ENCODE assay signal across 13 cellular contexts in genomic region chr18:21747764-21748693, GRCh38. TPM values are rescaled to one million over a fixed set of nuclear protein-coding genes. Genes with fewer than 3 reads are reported as not detected.
A peak's percentile ranks its signal among the peaks of the same experiment; 100 is the strongest.
DNase-seq lines count a peak whose midpoint lies in the region; ATAC-seq and TF ChIP-seq lines count a peak whose summit lies in the region.
"Had no signal": no experiment of that assay in that cellular context is flagged by ENCODE, and none has a peak within 500 bp of the region (broad histone marks: within the 10 kb centered on the region; RNA-seq: fewer than 3 reads in every experiment).

No MANE protein-coding gene starts in this region.

- no peak overlapping the region for H3K27ac ChIP-seq in BLaER1
- no peak overlapping the region for H3K27ac ChIP-seq in DND-41 (ENCODE audit: low read length)
- H3K27ac ChIP-seq in OCI-LY7 (ENCODE audit: low read depth, low read length, poor library complexity, severe bottlenecking): peak overlapping the region; percentile 61
- no peak overlapping the region for H3K27ac ChIP-seq in endodermal cell (ENCODE audit: low read depth, low read length)

- intact Hi-C loops in OCI-LY7 (cut with micrococcal nuclease; ENCODE audit: unreplicated experiment): no loop called here

- H3K4me3 Mint-ChIP-seq in endodermal cell: no peak overlapping the region

- H3K4me2 ChIP-seq in BLaER1 (peak overlapping the region; percentile 21; the same call in 1 of the 2 replicates), DND-41 (ENCODE audit: insufficient read depth, low read length) (peak overlapping the region; percentile 16; the same call in 1 of the 2 replicates), OCI-LY7 (ENCODE audit: low read length) (peak overlapping the region; percentile 64)

- CTCF ChIA-PET in OCI-LY7 (lab: Charles Lee; ENCODE audit: unreplicated experiment): interaction anchor here (0.9 kb wide), 1 partner anchor 63 kb away, joined by 3 read pairs; no protein-coding TSS in a partner anchor

- H3K9me3 ChIP-seq in BLaER1: no peaks in the 10 kb centered on the region
- H3K9me3 ChIP-seq in DND-41 (ENCODE audit: insufficient read depth, low read length, severe bottlenecking): no peaks in the 10 kb centered on the region
- no peaks in the 10 kb centered on the region for H3K9me3 ChIP-seq in OCI-LY7 (ENCODE audit: low read length)
- no peaks in the 10 kb centered on the region for H3K9me3 ChIP-seq in endodermal cell (ENCODE audit: control insufficient read depth, low read length)

- H3K36me3 ChIP-seq in BLaER1 (peaks cover 8% of the 10 kb centered on the region; the same call in 1 of the 2 replicates), DND-41 (ENCODE audit: insufficient read depth, low read length) (no peaks in the 10 kb centered on the region), OCI-LY7 (ENCODE audit: insufficient read depth, low read length) (peaks cover 6% of the 10 kb centered on the region), endodermal cell (ENCODE audit: control insufficient read depth, insufficient read depth, low read length) (no peaks in the 10 kb centered on the region)

- H3K9ac ChIP-seq in BLaER1: no peak overlapping the region
- no peak overlapping the region for H3K9ac ChIP-seq in DND-41 (ENCODE audit: low read depth, low read length)
- no peak overlapping the region for H3K9ac ChIP-seq in endodermal cell (ENCODE audit: extremely low read depth, low read length, poor library complexity, severe bottlenecking)

- no TSS peak for BruUV-seq in OCI-LY7 (replicated peaks; lab: Mats Ljungman, UMichigan)

- peaks cover 94% of the 10 kb centered on the region for H4K20me1 ChIP-seq in BLaER1
- H4K20me1 ChIP-seq in DND-41 (ENCODE audit: insufficient read depth, low read length): peaks cover 30% of the 10 kb centered on the region; the same call in 1 of the 2 replicates
- H4K20me1 ChIP-seq in OCI-LY7 (ENCODE audit: insufficient read depth, low read length): peaks cover 8% of the 10 kb centered on the region; the same call in 1 of the 2 replicates

- peaks cover 33% of the 10 kb centered on the region for H3K4me1 Mint-ChIP-seq in endodermal cell

- POLR2A ChIA-PET in OCI-LY7 (lab: Charles Lee): interaction anchor here (0.5 to 1.8 kb wide), 6 partner anchors 8 to 119 kb away, joined by 3 to 9 read pairs (median 3); partner anchors contain the start of gene MIB1

- H3K4me1 ChIP-seq in BLaER1: peaks cover 24% of the 10 kb centered on the region
- H3K4me1 ChIP-seq in DND-41 (ENCODE audit: insufficient read depth, low read length): peaks cover 25% of the 10 kb centered on the region
- H3K4me1 ChIP-seq in OCI-LY7 (ENCODE audit: insufficient read depth, low read length, poor library complexity, severe bottlenecking): peaks cover 55% of the 10 kb centered on the region
- peaks cover 11% of the 10 kb centered on the region for H3K4me1 ChIP-seq in endodermal cell (ENCODE audit: control insufficient read depth, insufficient read depth, low read length)

- H3K4me3 ChIP-seq in BLaER1 (no peak overlapping the region), DND-41 (ENCODE audit: low read depth in 1 of 2, low read length in 2 of 2) (no peak overlapping the region), OCI-LY7 (ENCODE audit: low read depth, low read length, poor library complexity, severe bottlenecking) (peak overlapping the region; percentile 44), endodermal cell (ENCODE audit: low read length) (peak overlapping the region; percentile 47)

- peaks cover 9% of the 10 kb centered on the region for H3K36me3 Mint-ChIP-seq in endodermal cell (ENCODE audit: low read depth)

- H3K27me3 Mint-ChIP-seq in endodermal cell (ENCODE audit: insufficient read depth): no peaks in the 10 kb centered on the region

- ATAC-seq in DND-41 (ENCODE audit: insufficient read depth, low read depth): 0 out of 3 replicates have a peak, but pooled peaks have one; percentile 7
- no peak for ATAC-seq in HG03175 (IDR thresholded peaks at IDR 0.05; ENCODE audit: unreplicated experiment)
- ATAC-seq in esophagus mucosa: no peak

- H3K9me3 Mint-ChIP-seq in endodermal cell: no peaks in the 10 kb centered on the region

- H3K27me3 ChIP-seq in BLaER1 (no peaks in the 10 kb centered on the region), DND-41 (ENCODE audit: insufficient read depth, low read length, poor library complexity) (no peaks in the 10 kb centered on the region), endodermal cell (ENCODE audit: control insufficient read depth, insufficient read depth, low read length, poor library complexity, severe bottlenecking) (no peaks in the 10 kb centered on the region)

- H3K79me2 ChIP-seq in DND-41 (ENCODE audit: insufficient read depth, low read length) (peaks cover 95% of the 10 kb centered on the region), OCI-LY7 (ENCODE audit: insufficient read depth, low read depth, low read length) (peaks cover 100% of the 10 kb centered on the region)

- no peaks in the 10 kb centered on the region for H3K9me2 ChIP-seq in OCI-LY7 (ENCODE audit: insufficient read depth, low read length)

- DNase-seq in DND-41 (no peak), OCI-LY7 (ENCODE audit: low spot score) (no peak), endodermal cell (no peak), NOMO-1 treated with dmso at 0.1 percent for 144 hours (lab: John Stamatoyannopoulos, UW; ENCODE audit: unreplicated experiment) (no peak), GM13976 (ENCODE audit: low spot score) (no peak)
- DNase-seq: Calu3; cerebellar nuclear complex; Kasumi-1; midbrain; stimulated activated CD4-positive, alpha-beta T cell treated with anti-CD3 and anti-CD28 coated beads, Interleukin-4, amount 100 ng/mL, for 24 hours had no signal

- peak overlapping the region; percentile 70 for H3K27ac Mint-ChIP-seq in endodermal cell

- H2AFZ ChIP-seq in DND-41 (ENCODE audit: low read depth, low read length): no peak overlapping the region
- H2AFZ ChIP-seq in OCI-LY7 (ENCODE audit: low read length): no peak overlapping the region

- WGBS in endodermal cell (ENCODE audit: insufficient coverage in 1 of 2, insufficient read length in 1 of 2), 2 experiments: 100% methylated on average over 1 to 2 of the region's 2 CpGs

- in situ Hi-C loops in GM13976 (cut with MboI; ENCODE audit: low sequenced_read_pairs, unreplicated experiment): no loop called here

- TF ChIP-seq CTCF in DND-41 (IDR thresholded peaks at IDR 0.05; ENCODE audit: borderline replicate concordance, extremely low read depth, low read length, poor library complexity, severe bottlenecking) (no peak), OCI-LY7 (conservative IDR thresholded peaks at IDR 0.05; ENCODE audit: low read length) (no peak), endodermal cell (conservative IDR thresholded peaks at IDR 0.05) (no peak), GM13976 (IDR thresholded peaks at IDR 0.05; ENCODE audit: borderline replicate concordance, control extremely low read depth, extremely low read depth, insufficient read depth, missing control alignments) (no peak)

RNA-seq across cellular contexts. Expression of gene MIB1, which starts 7.4 kb away (rescaled TPM):
- total RNA-seq in OCI-LY7 (2014; rRNA removed; shearing (Covaris generic)): 40.5 and 51.6 TPM in 2 replicates
- total RNA-seq in OCI-LY7 (2022) (81.6 and 84.5 TPM in 2 replicates), endodermal cell (10 to 100 TPM; 66.4 to 75.0 TPM), esophagus mucosa (23.8 TPM)
- 62.3 TPM for polyA plus RNA-seq in endodermal cell (2013, experiment 1 of 2)
- 62.8 TPM for polyA plus RNA-seq in endodermal cell (2013, experiment 2 of 2)

RNA-seq across cellular contexts. Expression of gene ABHD3, which starts 43.5 kb away (rescaled TPM):
- 126 and 154 TPM in 2 replicates for total RNA-seq in OCI-LY7 (2014; rRNA removed; shearing (Covaris generic))
- 169 and 185 TPM in 2 replicates for total RNA-seq in OCI-LY7 (2022)
- 10 to 100 TPM; 14.2 to 24.5 TPM for total RNA-seq in endodermal cell
- polyA plus RNA-seq in endodermal cell (2013, experiment 1 of 2): 12.9 TPM
- polyA plus RNA-seq in endodermal cell (2013, experiment 2 of 2): 9.8 TPM
- 12.9 TPM for total RNA-seq in esophagus mucosa

Comparison
In these comparisons a context has a peak if more than half of its experiments do, and no peak if none do; other contexts are left out.
1. H3K4me3 ChIP-seq: peak in OCI-LY7 (single experiment) and endodermal cell (single experiment); none in BLaER1 (single experiment) and DND-41 (0 of 2).
2. Peak in every context shown above with its lines, with median percentiles within 50 percentile points of each other: H3K4me2 ChIP-seq.